In the genomic region with DNA sequence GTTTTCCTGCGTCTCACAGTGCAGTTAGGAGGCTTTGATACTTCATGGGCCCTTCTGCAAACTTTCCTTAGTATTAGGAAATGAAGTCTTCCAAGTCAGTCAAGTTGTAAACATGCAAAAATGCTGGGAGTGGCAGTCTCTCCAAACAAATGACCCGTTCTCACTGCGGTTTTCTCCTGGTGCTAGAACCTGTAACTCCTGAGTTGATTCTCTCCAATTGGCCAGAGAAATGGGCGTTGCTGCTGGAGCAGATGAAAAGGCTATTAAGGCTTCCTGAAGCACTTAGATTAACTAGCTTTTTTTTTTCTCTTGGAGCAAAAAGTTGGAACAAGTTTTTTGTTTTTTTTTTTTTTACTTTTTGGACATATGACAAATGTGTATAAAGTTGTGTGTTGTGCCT, we compare ENCODE assay signal across 10 cellular contexts.
DNase-seq lines count a peak whose midpoint lies in the region; ATAC-seq and TF ChIP-seq lines count a peak whose summit lies in the region.
"Had no signal": no experiment of that assay in that cellular context is flagged by ENCODE, and none has a peak within 500 bp of the region (broad histone marks: within the 10 kb centered on the region; RNA-seq: fewer than 3 reads in every experiment).

No MANE protein-coding gene starts in this region.

- peak; percentile 67; the same call in 2 of the 3 replicates for ATAC-seq in RWPE2 (ENCODE audit: low read depth)
- ATAC-seq in psoas muscle, result peak in 3 of 4 donors; percentile 6 to 32 (median 26)
- ATAC-seq in naive thymus-derived CD4-positive, alpha-beta T cell, result no peak
- ATAC-seq in HG03159 (IDR thresholded peaks at IDR 0.05; ENCODE audit: unreplicated experiment), result no peak
- no peak for ATAC-seq in GM21528 (IDR thresholded peaks at IDR 0.05; ENCODE audit: low FRiP score, unreplicated experiment)
- ATAC-seq in GM21447 (IDR thresholded peaks at IDR 0.05; ENCODE audit: unreplicated experiment), result no peak

- no peaks in the 10 kb centered on the region for H3K36me3 Mint-ChIP-seq in naive thymus-derived CD4-positive, alpha-beta T cell

- no peak overlapping the region for H3K4me3 ChIP-seq in RWPE2 (ENCODE audit: severe bottlenecking)
- no peak overlapping the region for H3K4me3 ChIP-seq in psoas muscle
- no peak overlapping the region for H3K4me3 ChIP-seq in naive thymus-derived CD4-positive, alpha-beta T cell (ENCODE audit: low read length)

- WGBS in psoas muscle, 3 donors, result 57 to 70% (median 66%) methylated on average over 4 of the region's 4 CpGs

- CTCF ChIA-PET in naive thymus-derived CD4-positive, alpha-beta T cell (lab: Charles Lee), result no interaction called here

- H3K27me3 Mint-ChIP-seq in naive thymus-derived CD4-positive, alpha-beta T cell, result no peaks in the 10 kb centered on the region

- H3K9me3 ChIP-seq in RWPE2 (ENCODE audit: severe bottlenecking) (no peaks in the 10 kb centered on the region), psoas muscle (no peaks in the 10 kb centered on the region)
- no peaks in the 10 kb centered on the region for H3K9me3 ChIP-seq in naive thymus-derived CD4-positive, alpha-beta T cell (ENCODE audit: control insufficient read depth in 2 of 3, low read length in 3 of 3)
- H3K9me3 ChIP-seq: SK-N-SH had no signal

- H3K4me3 Mint-ChIP-seq in naive thymus-derived CD4-positive, alpha-beta T cell, result no peak overlapping the region

- H3K27ac Mint-ChIP-seq in naive thymus-derived CD4-positive, alpha-beta T cell, result no peak overlapping the region

- H3K4me1 ChIP-seq in RWPE2 (ENCODE audit: insufficient read depth, poor library complexity, severe bottlenecking) (peaks cover 4% of the 10 kb centered on the region), psoas muscle (peaks cover 65% of the 10 kb centered on the region)
- no peaks in the 10 kb centered on the region for H3K4me1 ChIP-seq in naive thymus-derived CD4-positive, alpha-beta T cell (ENCODE audit: control insufficient read depth in 2 of 2, insufficient read depth in 2 of 2, low read length in 2 of 2)

- H3K4me1 Mint-ChIP-seq in naive thymus-derived CD4-positive, alpha-beta T cell, result peaks cover 0 to 18% (median 0%) of the 10 kb centered on the region in 7 donors

- DNase-seq in EL (peak; percentile 2), RWPE2 (ENCODE audit: low spot score) (no peak), fibroblast of peridontal ligament (ENCODE audit: extremely low read depth) (peak; percentile 16), psoas muscle (no peak)
- no peak for DNase-seq in naive thymus-derived CD4-positive, alpha-beta T cell
- DNase-seq: NCI-H2171, SK-N-SH had no signal

- POLR2A ChIA-PET in naive thymus-derived CD4-positive, alpha-beta T cell (lab: Charles Lee), result no interaction called here

- H3K27ac ChIP-seq in RWPE2 (ENCODE audit: poor library complexity, severe bottlenecking) (no peak overlapping the region), psoas muscle (no peak overlapping the region)
- H3K27ac ChIP-seq in naive thymus-derived CD4-positive, alpha-beta T cell (ENCODE audit: low read depth, low read length), result no peak overlapping the region

- intact Hi-C loops in psoas muscle (cut with DNase I), result no loop called here
- intact Hi-C loops in naive thymus-derived CD4-positive, alpha-beta T cell (cut with micrococcal nuclease), result no loop called here

- H3K9me3 Mint-ChIP-seq in naive thymus-derived CD4-positive, alpha-beta T cell, result no peaks in the 10 kb centered on the region

- H3K36me3 ChIP-seq in RWPE2 (ENCODE audit: low read depth), result no peaks in the 10 kb centered on the region
- no peaks in the 10 kb centered on the region for H3K36me3 ChIP-seq in psoas muscle (ENCODE audit: insufficient read depth in 1 of 2, low read depth in 1 of 2)
- H3K36me3 ChIP-seq in naive thymus-derived CD4-positive, alpha-beta T cell (ENCODE audit: control insufficient read depth in 2 of 3, insufficient read depth in 3 of 3, low read length in 3 of 3), result no peaks in the 10 kb centered on the region

- TF ChIP-seq CTCF in RWPE2 (IDR thresholded peaks at IDR 0.05; ENCODE audit: poor library complexity, severe bottlenecking) (no peak), psoas muscle (IDR thresholded peaks at IDR 0.05) (no peak)

- H3K27me3 ChIP-seq in RWPE2 (ENCODE audit: insufficient read depth, poor library complexity, severe bottlenecking) (no peaks in the 10 kb centered on the region), psoas muscle (ENCODE audit: insufficient read depth in 3 of 3, low read length in 2 of 3) (no peaks in the 10 kb centered on the region)
- H3K27me3 ChIP-seq in naive thymus-derived CD4-positive, alpha-beta T cell (ENCODE audit: control insufficient read depth in 2 of 2, insufficient read depth in 2 of 2, low read length in 2 of 2), result no peaks in the 10 kb centered on the region

Comparison
In these comparisons a context has a peak if more than half of its experiments do, and no peak if none do; other contexts are left out.
1. DNase-seq: peak in EL (single experiment) and fibroblast of peridontal ligament (single experiment); none in RWPE2 (single experiment), psoas muscle (0 of 2) and naive thymus-derived CD4-positive, alpha-beta T cell (0 of 9).
2. ATAC-seq: peak in RWPE2 (single experiment) and psoas muscle (3 of 4); none in naive thymus-derived CD4-positive, alpha-beta T cell (single experiment), HG03159 (single experiment), GM21528 (single experiment) and GM21447 (single experiment).